8 cellular contexts compared by ENCODE assay signal in genomic region chr7:131556055-131556911, GRCh38. TPM values are rescaled to one million over a fixed set of nuclear protein-coding genes. Genes with fewer than 3 reads are reported as not detected.
DNase-seq lines count a peak whose midpoint lies in the region; ATAC-seq and TF ChIP-seq lines count a peak whose summit lies in the region.

PODXL (minus strand) TSS chr7:131556628; CDS start chr7:131556359, 269 bp downstream.

- H3K27me3 ChIP-seq in CD8-positive, alpha-beta memory T cell (ENCODE audit: insufficient read depth, low read length, poor library complexity, severe bottlenecking) = peaks cover 35% of the 10 kb centered on the region
- H3K27me3 ChIP-seq in PC-3 (ENCODE audit: low read length) = no peaks in the 10 kb centered on the region
- peaks cover 0 to 2% (median 0%) of the 10 kb centered on the region in 5 donors for H3K27me3 ChIP-seq in subcutaneous abdominal adipose tissue (ENCODE audit: control insufficient read depth in 5 of 5, insufficient read depth in 4 of 5, low read length in 5 of 5)

- H3K9me2 ChIP-seq in PC-3 (replicated peaks; ENCODE audit: low read length) = no peaks in the 10 kb centered on the region

- H3K4me1 Mint-ChIP-seq in CD8-positive, alpha-beta memory T cell = peaks cover 11 to 23% (median 18%) of the 10 kb centered on the region in 3 donors
- H3K4me1 Mint-ChIP-seq in naive thymus-derived CD8-positive, alpha-beta T cell = peaks cover 6 to 21% (median 19%) of the 10 kb centered on the region in 4 donors

- no peak within 1 kb of the TSS for H3K27ac ChIP-seq in CD8-positive, alpha-beta memory T cell (ENCODE audit: low read depth, low read length)
- no peak within 1 kb of the TSS for H3K27ac ChIP-seq in PC-3 (ENCODE audit: low read length)
- H3K27ac ChIP-seq in subcutaneous abdominal adipose tissue (ENCODE audit: low read depth, low read length) = peak within 1 kb of the TSS; percentile 50

- H3K9ac ChIP-seq in PC-3 (ENCODE audit: low read length) = peak within 1 kb of the TSS; percentile 71
- peak within 1 kb of the TSS in 3 of 5 donors; percentile 60 to 73 (median 72) for H3K9ac ChIP-seq in subcutaneous abdominal adipose tissue (ENCODE audit: low read length in 5 of 5)

- no peaks in the 10 kb centered on the region for H3F3A ChIP-seq in PC-3 (ENCODE audit: low read length, unreplicated experiment)

- DNase-seq in CD8-positive, alpha-beta memory T cell = peak; percentile 41 to 68 (median 56)
- peak; percentile 67 for DNase-seq in HK-2 (ENCODE audit: unreplicated experiment)
- peak; percentile 60 for DNase-seq in PC-3
- peak; percentile 17 to 20 for DNase-seq in activated T-helper 1 cell treated with anti-CD3 and anti-CD28 coated beads, Interleukin-2, amount 50 U/mL, for 16 hours (ENCODE audit: low read depth in 1 of 2, low spot score in 1 of 2)
- DNase-seq in fibroblast of pulmonary artery (ENCODE audit: low read depth) = peak; percentile 40
- peak; percentile 8 to 69 (median 36) for DNase-seq in naive thymus-derived CD8-positive, alpha-beta T cell

- H3K9me3 Mint-ChIP-seq in CD8-positive, alpha-beta memory T cell = no peaks in the 10 kb centered on the region
- no peaks in the 10 kb centered on the region for H3K9me3 Mint-ChIP-seq in naive thymus-derived CD8-positive, alpha-beta T cell

- no TSS peak for BruUV-seq in PC-3 (replicated peaks; lab: Mats Ljungman, UMichigan)

- POLR2A ChIA-PET in CD8-positive, alpha-beta memory T cell (lab: Charles Lee) = no interaction called here
- POLR2A ChIA-PET in PC-3 (lab: Charles Lee; ENCODE audit: unreplicated experiment) = interaction anchor here (0.5 kb wide), 1 partner anchor 18 kb away, joined by 6 read pairs; no protein-coding TSS in a partner anchor
- POLR2A ChIA-PET in naive thymus-derived CD8-positive, alpha-beta T cell (lab: Charles Lee) = no interaction called here

- no peaks in the 10 kb centered on the region for H3K36me3 Mint-ChIP-seq in CD8-positive, alpha-beta memory T cell
- no peaks in the 10 kb centered on the region for H3K36me3 Mint-ChIP-seq in naive thymus-derived CD8-positive, alpha-beta T cell

- peak within 1 kb of the TSS; percentile 50 for H3K4me3 ChIP-seq in CD8-positive, alpha-beta memory T cell (ENCODE audit: low read length)
- peak within 1 kb of the TSS; percentile 95 for H3K4me3 ChIP-seq in PC-3 (ENCODE audit: low read length)
- H3K4me3 ChIP-seq in fibroblast of pulmonary artery (replicated peaks; ENCODE audit: low read depth, low read length) = peak within 1 kb of the TSS; percentile 50
- peak within 1 kb of the TSS; percentile 49 to 74 (median 65) for H3K4me3 ChIP-seq in subcutaneous abdominal adipose tissue (ENCODE audit: low read depth in 1 of 5, low read length in 5 of 5)

- ATAC-seq in GM19463 (IDR thresholded peaks at IDR 0.05; ENCODE audit: unreplicated experiment) (peak; percentile 79), PC-3 (peak; percentile 81)
- ATAC-seq in naive thymus-derived CD8-positive, alpha-beta T cell = peak; percentile 81 to 83

- H3K4me2 ChIP-seq in PC-3 (ENCODE audit: low read length) = peak within 1 kb of the TSS; percentile 94

- peaks cover 17 to 42% of the 10 kb centered on the region in 2 donors for H3K27me3 Mint-ChIP-seq in CD8-positive, alpha-beta memory T cell
- peaks cover 23 to 60% (median 46%) of the 10 kb centered on the region in 5 donors for H3K27me3 Mint-ChIP-seq in naive thymus-derived CD8-positive, alpha-beta T cell

- peak within 1 kb of the TSS; percentile 76 to 88 (median 83) for H3K4me3 Mint-ChIP-seq in CD8-positive, alpha-beta memory T cell
- H3K4me3 Mint-ChIP-seq in naive thymus-derived CD8-positive, alpha-beta T cell = peak within 1 kb of the TSS; percentile 63 to 86 (median 82)

- CTCF ChIA-PET in CD8-positive, alpha-beta memory T cell (lab: Charles Lee) = interaction anchor here (1.4 kb wide), 1 partner anchor 10 kb away, joined by 4 read pairs; no protein-coding TSS in a partner anchor
- CTCF ChIA-PET in PC-3 (lab: Charles Lee) = no interaction called here

- peak within 1 kb of the TSS; percentile 90 for H2AFZ ChIP-seq in PC-3 (ENCODE audit: low read length)

- peaks cover 18% of the 10 kb centered on the region; the same call in 1 of the 2 replicates for H4K20me1 ChIP-seq in PC-3 (ENCODE audit: low read length)

- H3K27ac Mint-ChIP-seq in CD8-positive, alpha-beta memory T cell = peak within 1 kb of the TSS in 5 of 8 donors; percentile 7 to 47 (median 23)
- peak within 1 kb of the TSS in 2 of 10 donors; percentile 28 to 38 for H3K27ac Mint-ChIP-seq in naive thymus-derived CD8-positive, alpha-beta T cell

- H3K36me3 ChIP-seq in CD8-positive, alpha-beta memory T cell (ENCODE audit: insufficient read depth, low read length) = no peaks in the 10 kb centered on the region
- 0 out of 2 replicates have a peak, but pooled peaks cover 4% of the 10 kb centered on the region for H3K36me3 ChIP-seq in PC-3 (ENCODE audit: low read depth, low read length)
- H3K36me3 ChIP-seq in subcutaneous abdominal adipose tissue (ENCODE audit: control insufficient read depth in 5 of 5, insufficient read depth in 5 of 5, low read length in 5 of 5) = no peaks in the 10 kb centered on the region

- no peaks in the 10 kb centered on the region for H3K9me3 ChIP-seq in CD8-positive, alpha-beta memory T cell (ENCODE audit: low read length)
- H3K9me3 ChIP-seq in PC-3 (ENCODE audit: low read length) (no peaks in the 10 kb centered on the region), subcutaneous abdominal adipose tissue (ENCODE audit: control insufficient read depth in 5 of 5, low read length in 5 of 5) (no peaks in the 10 kb centered on the region)

- peaks cover 50% of the 10 kb centered on the region for H3K79me2 ChIP-seq in PC-3 (ENCODE audit: low read length)

- intact Hi-C loops in PC-3 (cut with micrococcal nuclease) = loop anchor here (5.0 kb wide), 3 partner anchors 49 to 76 kb away; no protein-coding TSS in a partner anchor

- no peak for TF ChIP-seq CTCF in PC-3 (conservative IDR thresholded peaks at IDR 0.05; ENCODE audit: low read depth, low read length)
- TF ChIP-seq CTCF in fibroblast of pulmonary artery (IDR thresholded peaks at IDR 0.05; ENCODE audit: low read length, missing control alignments) = no peak

- H3K4me1 ChIP-seq in CD8-positive, alpha-beta memory T cell (ENCODE audit: insufficient read depth, low read length) = peaks cover 23% of the 10 kb centered on the region
- H3K4me1 ChIP-seq in PC-3 (ENCODE audit: insufficient read depth, low read length) (peaks cover 29% of the 10 kb centered on the region), subcutaneous abdominal adipose tissue (ENCODE audit: control insufficient read depth in 5 of 5, insufficient read depth in 5 of 5, low read length in 5 of 5) (peaks cover 0 to 48% (median 30%) of the 10 kb centered on the region in 5 donors)

RNA-seq across cellular contexts. Expression of gene PODXL, which starts in this region (rescaled TPM):
- total RNA-seq in CD8-positive, alpha-beta memory T cell = 1 to 10 TPM; 1.2 TPM
- 0.62 TPM for polyA plus RNA-seq in CD8-positive, alpha-beta memory T cell
- 44.2 and 80.5 TPM in 2 replicates for total RNA-seq in PC-3 (2014; rRNA removed)
- total RNA-seq in naive thymus-derived CD8-positive, alpha-beta T cell = under 1 TPM; 0.27 to 0.57 TPM
- polyA plus RNA-seq in naive thymus-derived CD8-positive, alpha-beta T cell = under 1 TPM; 0.08 to 0.10 (median 0.09) TPM

Comparison
In these comparisons a context has a peak if more than half of its experiments do, and no peak if none do; other contexts are left out.
1. RNA of gene PODXL (total RNA-seq): 44.2 to 80.5 TPM in PC-3; 1.2 TPM in CD8-positive, alpha-beta memory T cell and 0.27 to 0.57 TPM in naive thymus-derived CD8-positive, alpha-beta T cell; every median in the first group is over 10 times any median in the second.
2. Peak in DNase-seq and ATAC-seq in naive thymus-derived CD8-positive, alpha-beta T cell; RNA of the gene not detected or under 1 TPM.
3. Peak in every context shown above with its lines, with median percentiles within 50 percentile points of each other: DNase-seq, H3K4me3 ChIP-seq and ATAC-seq.